Comparison of ENCODE assay signal across 8 cellular contexts in the genomic region with DNA sequence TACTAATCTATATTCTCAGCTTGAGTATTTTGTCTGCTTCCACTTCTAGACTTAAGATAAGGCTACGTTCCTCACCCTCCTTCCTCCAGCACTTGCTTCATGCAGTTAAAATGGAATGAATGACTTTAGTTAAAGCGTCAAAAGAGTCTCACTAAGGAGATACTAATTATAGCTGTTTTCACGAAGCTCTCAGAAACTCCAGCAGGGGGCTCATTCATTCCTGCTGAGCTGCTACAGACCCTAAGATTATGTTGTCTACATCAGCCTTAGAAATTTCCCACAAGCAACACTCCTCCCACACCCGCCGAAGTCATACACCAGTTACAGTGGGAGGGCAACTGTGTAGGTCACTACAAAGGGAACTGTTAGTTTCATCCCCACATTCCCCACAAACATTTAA. TPM values are rescaled to one million over a fixed set of nuclear protein-coding genes. Genes with fewer than 3 reads are reported as not detected.
DNase-seq lines count a peak whose midpoint lies in the region; ATAC-seq lines count a peak whose summit lies in the region.
"Had no signal": no experiment of that assay in that cellular context is flagged by ENCODE, and none has a peak within 500 bp of the region (broad histone marks: within the 10 kb centered on the region; RNA-seq: fewer than 3 reads in every experiment).

No MANE protein-coding gene starts in this region.

- no peaks in the 10 kb centered on the region for H3K79me1 ChIP-seq in mesenchymal stem cell (replicated peaks; ENCODE audit: low read length, poor library complexity, severe bottlenecking)

- 21% methylated on average over 5 of the region's 5 CpGs for WGBS in mesenchymal stem cell

- H3K4ac ChIP-seq in mesenchymal stem cell (ENCODE audit: low read depth in 1 of 2, low read length in 2 of 2), result no peak overlapping the region

- no peak overlapping the region for H3K14ac ChIP-seq in mesenchymal stem cell (ENCODE audit: low read length in 2 of 2)

- H3K27ac ChIP-seq in mesenchymal stem cell (ENCODE audit: low read length, poor library complexity, severe bottlenecking), result peak overlapping the region; percentile 61
- H3K27ac ChIP-seq: upper lobe of left lung had no signal

- H3K4me3 ChIP-seq in adipocyte (ENCODE audit: low read length), result no peak overlapping the region
- no peak overlapping the region for H3K4me3 ChIP-seq in mesenchymal stem cell (ENCODE audit: insufficient read depth in 1 of 2, low read depth in 1 of 2, low read length in 2 of 2)
- H3K4me3 ChIP-seq: upper lobe of left lung had no signal

- H3K9me3 ChIP-seq in adipocyte (ENCODE audit: control insufficient read depth, low read length), result peaks cover 8% of the 10 kb centered on the region
- H3K9me3 ChIP-seq in mesenchymal stem cell (ENCODE audit: control insufficient read depth, low read length), result peaks cover 7% of the 10 kb centered on the region

- H2AFZ ChIP-seq in mesenchymal stem cell (ENCODE audit: low read depth, low read length), result no peak overlapping the region

- no peak overlapping the region for H2BK5ac ChIP-seq in mesenchymal stem cell (ENCODE audit: low read depth, low read length, poor library complexity, severe bottlenecking)

- no peak overlapping the region for H3K23ac ChIP-seq in mesenchymal stem cell (ENCODE audit: low read length in 2 of 2)

- no peak overlapping the region for H3K9ac ChIP-seq in adipocyte (ENCODE audit: low read length)
- no peak overlapping the region for H3K9ac ChIP-seq in mesenchymal stem cell (ENCODE audit: low read length)

- H3K4me1 ChIP-seq in adipocyte (ENCODE audit: control insufficient read depth, insufficient read depth, low read length) (peaks cover 11% of the 10 kb centered on the region), mesenchymal stem cell (ENCODE audit: control insufficient read depth, insufficient read depth, low read depth, low read length) (peaks cover 11% of the 10 kb centered on the region)

- H4K91ac ChIP-seq in mesenchymal stem cell (ENCODE audit: low read length), result no peak overlapping the region

- DNase-seq in Daoy (ENCODE audit: low read depth), result peak; percentile 19
- peak; percentile 62 to 69 for DNase-seq in Kasumi-1 (lab: John Stamatoyannopoulos, UW)
- peak; percentile 13 for DNase-seq in adipocyte (ENCODE audit: low read depth)
- peak; percentile 61 for DNase-seq in mesenchymal stem cell
- no peak for DNase-seq in cerebellar nuclear complex (lab: John Stamatoyannopoulos, UW)
- DNase-seq in effector CD4-positive, alpha-beta T cell, result no peak

- no peak overlapping the region for H2BK120ac ChIP-seq in mesenchymal stem cell (ENCODE audit: low read depth, low read length)

- H3K27me3 ChIP-seq in adipocyte (replicated peaks; ENCODE audit: control insufficient read depth, insufficient read depth, low read length) (peaks cover 11% of the 10 kb centered on the region), mesenchymal stem cell (ENCODE audit: control insufficient read depth in 1 of 2, insufficient read depth in 1 of 2, low read length in 2 of 2) (peaks cover 0 to 16% of the 10 kb centered on the region in 2 experiments)
- H3K27me3 ChIP-seq: upper lobe of left lung had no signal

- H3K36me3 ChIP-seq in adipocyte (ENCODE audit: control insufficient read depth, insufficient read depth, low read length, severe bottlenecking) (no peaks in the 10 kb centered on the region), mesenchymal stem cell (ENCODE audit: control insufficient read depth in 1 of 2, insufficient read depth in 2 of 2, low read depth in 1 of 2, low read length in 2 of 2) (no peaks in the 10 kb centered on the region)
- H3K36me3 ChIP-seq: upper lobe of left lung had no signal

- no peak overlapping the region for H3K18ac ChIP-seq in mesenchymal stem cell (ENCODE audit: low read depth in 1 of 2, low read length in 2 of 2)

- H2BK12ac ChIP-seq in mesenchymal stem cell (ENCODE audit: low read length in 2 of 2), result no peak overlapping the region

- H4K8ac ChIP-seq in mesenchymal stem cell (ENCODE audit: low read length), result no peak overlapping the region

- H2AK5ac ChIP-seq in mesenchymal stem cell (ENCODE audit: low read length, severe bottlenecking), result no peak overlapping the region

- no peak for ATAC-seq in GM21367 (IDR thresholded peaks at IDR 0.05; ENCODE audit: unreplicated experiment)

- H3K4me2 ChIP-seq in mesenchymal stem cell (ENCODE audit: low read length, poor library complexity, severe bottlenecking), result no peak overlapping the region

- H2BK15ac ChIP-seq in mesenchymal stem cell (ENCODE audit: low read depth, poor library complexity, severe bottlenecking), result no peak overlapping the region

RNA-seq across cellular contexts. Expression of a gene that starts 57.0 kb away (rescaled TPM):
- total RNA-seq in Daoy (2014; rRNA removed; shearing (Covaris generic)), result 40.9 and 53.9 TPM in 2 replicates
- 28.1 TPM for polyA plus RNA-seq in mesenchymal stem cell (2013, experiment 1 of 2)
- 25.8 TPM for polyA plus RNA-seq in mesenchymal stem cell (2013, experiment 2 of 2)

Comparison
In these comparisons a context has a peak if more than half of its experiments do, and no peak if none do; other contexts are left out.
1. DNase-seq: peak in Daoy (single experiment), Kasumi-1 (2 of 2), adipocyte (single experiment) and mesenchymal stem cell (single experiment); none in cerebellar nuclear complex (0 of 2) and effector CD4-positive, alpha-beta T cell (single experiment).